Comparison of ENCODE assay signal across 22 cellular contexts in the genomic region with DNA sequence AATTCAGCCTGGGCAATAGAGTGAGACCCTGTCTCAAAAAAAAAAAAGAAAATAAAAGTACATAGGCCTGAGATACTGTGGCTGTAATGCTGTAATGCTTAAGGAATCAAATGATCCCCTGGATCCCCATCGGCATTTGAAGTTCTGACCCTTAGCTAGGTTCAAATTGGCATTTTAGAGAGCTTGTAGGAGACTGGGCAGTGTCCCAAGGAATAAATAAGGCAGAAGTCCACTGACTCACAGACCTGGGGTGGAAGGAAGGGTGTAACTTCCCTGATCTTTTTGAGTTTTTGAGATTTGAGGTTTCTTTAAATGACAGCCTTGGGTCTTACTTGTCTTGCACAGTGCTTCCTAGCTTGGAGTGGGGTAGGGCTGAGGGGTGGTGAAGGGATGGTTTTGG.
DNase-seq lines count a peak whose midpoint lies in the region; TF ChIP-seq lines count a peak whose summit lies in the region.
"Had no signal": no experiment of that assay in that cellular context is flagged by ENCODE, and none has a peak within 500 bp of the region (broad histone marks: within the 10 kb centered on the region; RNA-seq: fewer than 3 reads in every experiment).

No MANE protein-coding gene starts in this region.

- peak overlapping the region in 3 of 4 donors; percentile 23 to 70 (median 70) for H3K27ac ChIP-seq in esophagus squamous epithelium
- no peak overlapping the region for H3K27ac ChIP-seq in osteoblast (ENCODE audit: low read depth, low read length)
- no peak overlapping the region for H3K27ac ChIP-seq in MM.1S (ENCODE audit: low read length)
- H3K27ac ChIP-seq in spleen = no peak overlapping the region
- H3K27ac ChIP-seq: KMS-11, SJCRH30 had no signal

- H3K4me2 ChIP-seq in osteoblast (ENCODE audit: insufficient read depth, low read length) = no peak overlapping the region
- no peak overlapping the region for H3K4me2 ChIP-seq in MM.1S (ENCODE audit: low read depth, low read length)
- H3K4me2 ChIP-seq: KMS-11 had no signal

- TF ChIP-seq POLR2A in esophagus squamous epithelium (IDR thresholded peaks at IDR 0.05) = no peak
- TF ChIP-seq POLR2A in spleen (IDR thresholded peaks at IDR 0.05) = no peak

- no peak overlapping the region for H3K9ac ChIP-seq in MM.1S (ENCODE audit: low read length)
- H3K9ac ChIP-seq: KMS-11 had no signal

- no peaks in the 10 kb centered on the region for H3K9me2 ChIP-seq in MM.1S (replicated peaks; ENCODE audit: insufficient read depth, low read length)

- DNase-seq in AG08395 (ENCODE audit: low spot score) (peak; percentile 15), M059J (ENCODE audit: low read depth) (peak; percentile 69), esophagus squamous epithelium (lab: John Stamatoyannopoulos, UW) (no peak), osteoblast (ENCODE audit: insufficient read length, low spot score, missing footprints) (peak; percentile 70), MM.1S (no peak), NCI-H82 (lab: John Stamatoyannopoulos, UW) (no peak), spleen (no peak), NCI-H1694 (lab: John Stamatoyannopoulos, UW) (no peak)
- DNase-seq: 8988T; BE2C; CD4-positive, CD25-positive, alpha-beta regulatory T cell; COR-L47; DMS 273 treated with DMSO at 0.1 percent for 48 hours; DND-41; H9; NCI-H1092; NCI-H1436 treated with DMSO at 0.1 percent for 48 hours; NCI-H2029 treated with DMSO at 0.1 percent for 48 hours; NCI-H2171; NCI-H446 treated with DMSO at 0.1 percent for 48 hours; SJCRH30 had no signal

- H4K20me1 ChIP-seq in osteoblast (ENCODE audit: insufficient read depth, low read length) (no peaks in the 10 kb centered on the region), MM.1S (ENCODE audit: insufficient read depth, low read length) (no peaks in the 10 kb centered on the region)

- TF ChIP-seq CTCF in esophagus squamous epithelium (IDR thresholded peaks at IDR 0.05) (no peak), osteoblast (IDR thresholded peaks at IDR 0.05; ENCODE audit: extremely low read depth, low read depth, low read length) (no peak), MM.1S (IDR thresholded peaks at IDR 0.05; ENCODE audit: low read length) (no peak), spleen (IDR thresholded peaks at IDR 0.05 in 8 of 11, conservative IDR thresholded peaks at IDR 0.05 in 3 of 11) (no peak)

- intact Hi-C loops in esophagus squamous epithelium (cut with DNase I) (no loop called here), spleen (cut with DNase I; ENCODE audit: low total_unique reads) (no loop called here)

- WGBS in esophagus squamous epithelium, 2 donors = 87 to 95% methylated on average over 1 of the region's 1 CpG
- WGBS in spleen, 5 donors = 83 to 96% (median 88%) methylated on average over 1 of the region's 1 CpG

- peaks cover 0 to 31% (median 0%) of the 10 kb centered on the region in 3 donors for H3K4me1 ChIP-seq in esophagus squamous epithelium
- H3K4me1 ChIP-seq in osteoblast (ENCODE audit: insufficient read depth, low read length) = no peaks in the 10 kb centered on the region
- no peaks in the 10 kb centered on the region for H3K4me1 ChIP-seq in MM.1S (ENCODE audit: low read length)
- H3K4me1 ChIP-seq in spleen = no peaks in the 10 kb centered on the region
- H3K4me1 ChIP-seq: BE2C, SJCRH30 had no signal

- no peak overlapping the region for H3K4me3 ChIP-seq in esophagus squamous epithelium
- H3K4me3 ChIP-seq in osteoblast (ENCODE audit: insufficient read depth, low read length) = no peak overlapping the region
- H3K4me3 ChIP-seq in MM.1S (ENCODE audit: low read length) = no peak overlapping the region
- no peak overlapping the region for H3K4me3 ChIP-seq in spleen
- H3K4me3 ChIP-seq: SJCRH30 had no signal

- H3K36me3 ChIP-seq in esophagus squamous epithelium (no peaks in the 10 kb centered on the region), osteoblast (ENCODE audit: insufficient read depth, low read length) (no peaks in the 10 kb centered on the region), MM.1S (replicated peaks; ENCODE audit: insufficient read depth, low read length) (no peaks in the 10 kb centered on the region), spleen (no peaks in the 10 kb centered on the region)
- H3K36me3 ChIP-seq: BE2C, SJCRH30 had no signal

- H3K79me2 ChIP-seq in osteoblast (ENCODE audit: insufficient read depth, low read length) (no peaks in the 10 kb centered on the region), MM.1S (ENCODE audit: low read length) (no peaks in the 10 kb centered on the region)

- H3K27me3 ChIP-seq in esophagus squamous epithelium (no peaks in the 10 kb centered on the region), osteoblast (ENCODE audit: insufficient read depth, low read length) (no peaks in the 10 kb centered on the region), MM.1S (replicated peaks; ENCODE audit: insufficient read depth, low read length) (no peaks in the 10 kb centered on the region), spleen (replicated peaks in 1 of 7) (no peaks in the 10 kb centered on the region)
- H3K27me3 ChIP-seq: BE2C, SJCRH30 had no signal

- H2AFZ ChIP-seq in osteoblast (ENCODE audit: low read length) = no peak overlapping the region
- no peak overlapping the region for H2AFZ ChIP-seq in MM.1S (ENCODE audit: low read length)

- H3F3A ChIP-seq in MM.1S (ENCODE audit: insufficient read depth, low read length) = no peaks in the 10 kb centered on the region

- no peaks in the 10 kb centered on the region for H3K9me3 ChIP-seq in esophagus squamous epithelium
- H3K9me3 ChIP-seq in osteoblast (ENCODE audit: low read depth, low read length) = no peaks in the 10 kb centered on the region
- H3K9me3 ChIP-seq in MM.1S (replicated peaks; ENCODE audit: insufficient read depth, low read length) = no peaks in the 10 kb centered on the region; the same call in 1 of the 2 replicates
- no peaks in the 10 kb centered on the region for H3K9me3 ChIP-seq in spleen
- H3K9me3 ChIP-seq: BE2C, SJCRH30 had no signal

Comparison
In these comparisons a context has a peak if more than half of its experiments do, and no peak if none do; other contexts are left out.
1. DNase-seq: peak in AG08395 (single experiment), M059J (single experiment) and osteoblast (single experiment); none in esophagus squamous epithelium (single experiment), MM.1S (single experiment), NCI-H82 (single experiment), spleen (single experiment) and NCI-H1694 (single experiment).
2. H3K27ac ChIP-seq: peak in esophagus squamous epithelium (3 of 4); none in osteoblast (single experiment), MM.1S (single experiment) and spleen (0 of 8).